In the genomic region with DNA sequence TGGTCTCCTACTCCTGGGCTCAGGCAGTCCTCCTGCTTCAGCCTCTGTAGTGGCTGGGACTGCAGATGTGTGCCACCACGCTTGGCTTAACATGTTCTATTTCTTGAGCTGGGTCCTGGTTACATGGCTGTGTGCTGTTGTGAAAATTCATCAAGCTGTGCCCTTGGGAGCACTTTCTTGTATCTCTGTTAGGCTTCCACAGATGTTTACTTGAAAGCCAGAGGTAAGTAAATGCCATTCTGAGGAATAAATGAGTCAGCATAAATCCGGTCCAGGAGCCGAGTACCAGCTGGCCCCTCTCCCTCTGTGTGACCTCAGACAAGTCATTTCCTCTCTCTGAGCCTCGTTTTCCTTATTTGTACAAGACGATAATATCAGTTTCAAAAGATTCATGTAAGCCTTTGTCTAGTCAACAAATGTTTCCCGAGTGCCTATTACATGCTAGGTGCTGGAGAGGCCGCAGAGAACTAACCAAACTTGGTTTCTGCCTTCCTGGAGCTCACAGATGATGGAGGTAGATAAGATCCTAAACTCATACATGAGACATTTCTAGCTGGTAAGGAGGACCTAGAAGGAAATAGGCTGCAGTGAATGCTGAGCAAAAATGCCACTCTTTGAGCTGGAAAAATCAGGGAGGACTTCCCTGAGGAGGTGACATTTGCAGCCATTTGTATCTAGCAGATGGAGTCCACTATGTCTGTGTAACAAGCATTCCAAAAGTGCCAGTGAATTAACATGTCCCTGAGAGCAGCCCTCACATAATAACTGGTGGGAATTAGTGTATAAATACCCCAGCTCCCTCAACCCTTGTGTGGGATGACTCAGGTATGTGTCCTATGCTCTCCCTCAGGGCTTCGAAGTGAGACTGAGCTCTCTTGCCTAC, we compare ENCODE assay signal across 9 cellular contexts. TPM values are rescaled to one million over a fixed set of nuclear protein-coding genes. Genes with fewer than 3 reads are reported as not detected.
DNase-seq lines count a peak whose midpoint lies in the region; ATAC-seq and TF ChIP-seq lines count a peak whose summit lies in the region.
"Had no signal": no experiment of that assay in that cellular context is flagged by ENCODE, and none has a peak within 500 bp of the region (broad histone marks: within the 10 kb centered on the region; RNA-seq: fewer than 3 reads in every experiment).

No MANE protein-coding gene starts in this region.

- H3K27ac Mint-ChIP-seq in Caco-2 (ENCODE audit: unreplicated experiment), result no peak overlapping the region

- TF ChIP-seq CTCF in epithelial cell of esophagus (IDR thresholded peaks at IDR 0.05; ENCODE audit: insufficient read depth, low read depth, low read length, missing control alignments) (no peak), Caco-2 (IDR thresholded peaks at IDR 0.05; ENCODE audit: insufficient read depth in 1 of 2, low read depth in 1 of 2, low read length in 1 of 2, severe bottlenecking in 1 of 2, unreplicated experiment in 1 of 2) (no peak)

- H3K9me3 Mint-ChIP-seq in Caco-2 (ENCODE audit: unreplicated experiment), result no peaks in the 10 kb centered on the region

- no peak overlapping the region for H3K4me3 ChIP-seq in epithelial cell of esophagus (ENCODE audit: low read length)
- no peak overlapping the region for H3K4me3 ChIP-seq in Caco-2 (ENCODE audit: low read depth, low read length)

- no TSS peak for BruUV-seq in Caco-2 (replicated peaks; lab: Mats Ljungman, UMichigan)

- no peak overlapping the region for H3K4me3 Mint-ChIP-seq in Caco-2 (ENCODE audit: unreplicated experiment)

- peaks cover 11% of the 10 kb centered on the region for H3K4me1 Mint-ChIP-seq in Caco-2 (ENCODE audit: low read depth, unreplicated experiment)

- no peaks in the 10 kb centered on the region for H3K27me3 ChIP-seq in Caco-2 (replicated peaks; ENCODE audit: control insufficient read depth, insufficient read depth, low read length)

- no peaks in the 10 kb centered on the region for H3K9me3 ChIP-seq in Caco-2

- H3K36me3 ChIP-seq in Caco-2 (ENCODE audit: control insufficient read depth, insufficient read depth, low read length), result no peaks in the 10 kb centered on the region

- in situ Hi-C loops in ACHN (cut with HindIII; ENCODE audit: low pct_ligation_motif_present, low pct_unique_long_range_greater_than_20kb, low sequenced_read_pairs), result no loop called here

- peaks cover 4% of the 10 kb centered on the region; the same call in 1 of the 2 replicates for H3K4me1 ChIP-seq in Caco-2
- H3K4me1 ChIP-seq: parathyroid adenoma had no signal

- H3K36me3 Mint-ChIP-seq in Caco-2 (ENCODE audit: insufficient read depth, unreplicated experiment), result peaks cover 6% of the 10 kb centered on the region

- CTCF ChIA-PET in Caco-2 (lab: Charles Lee), result no interaction called here

- ATAC-seq in GM18907 (IDR thresholded peaks at IDR 0.05; ENCODE audit: unreplicated experiment) (peak; percentile 55), HG03108 (IDR thresholded peaks at IDR 0.05; ENCODE audit: unreplicated experiment) (peak; percentile 63)

- H3K27me3 Mint-ChIP-seq in Caco-2 (ENCODE audit: insufficient read depth, unreplicated experiment), result no peaks in the 10 kb centered on the region

- DNase-seq in UCSD-AML1 (lab: John Stamatoyannopoulos, UW; ENCODE audit: unreplicated experiment) (peak; percentile 71), epithelial cell of esophagus (ENCODE audit: low read depth) (peak; percentile 30), ACHN (no peak), NCI-H1417 (lab: John Stamatoyannopoulos, UW) (no peak), Caco-2 (no peak), T1000 (lab: John Stamatoyannopoulos, UW) (no peak)

- POLR2A ChIA-PET in Caco-2 (lab: Charles Lee), result interaction anchor here (0.7 kb wide), 1 partner anchor 202 kb away, joined by 4 read pairs; no protein-coding TSS in a partner anchor

- intact Hi-C loops in Caco-2 (cut with micrococcal nuclease; ENCODE audit: unreplicated experiment), result no loop called here

RNA-seq across cellular contexts. Expression of a gene that starts 2.7 kb away (rescaled TPM):
- total RNA-seq in Caco-2 (2022), result not detected in 2 replicates

RNA-seq across cellular contexts. Expression of a gene that starts 12.2 kb away (rescaled TPM):
- total RNA-seq in Caco-2 (2022), result not detected in 2 replicates

RNA-seq across cellular contexts. Expression of a gene that starts 17.3 kb away (rescaled TPM):
- 37.5 and 38.6 TPM in 2 replicates for total RNA-seq in Caco-2 (2022)

RNA-seq across cellular contexts. Expression of a gene that starts 41.2 kb away (rescaled TPM):
- total RNA-seq in Caco-2 (2022), result not detected in 2 replicates

RNA-seq across cellular contexts. Expression of a gene that starts 48.3 kb away (rescaled TPM):
- 112 and 127 TPM in 2 replicates for total RNA-seq in Caco-2 (2022)

Comparison
In these comparisons a context has a peak if more than half of its experiments do, and no peak if none do; other contexts are left out.
1. DNase-seq: peak in UCSD-AML1 (single experiment) and epithelial cell of esophagus (single experiment); none in ACHN (single experiment), NCI-H1417 (0 of 3), Caco-2 (0 of 2) and T1000 (single experiment).